In genomic region chr11:27025312-27025955, GRCh38 we compare ENCODE assay signal across 26 cellular contexts. TPM values are rescaled to one million over a fixed set of nuclear protein-coding genes. Genes with fewer than 3 reads are reported as not detected.
DNase-seq lines count a peak whose midpoint lies in the region; ATAC-seq, FAIRE-seq and TF ChIP-seq lines count a peak whose summit lies in the region.
"Had no signal": no experiment of that assay in that cellular context is flagged by ENCODE, and none has a peak within 500 bp of the region (broad histone marks: within the 10 kb centered on the region; RNA-seq: fewer than 3 reads in every experiment).

No MANE protein-coding gene starts in this region.

- H3K4me1 Mint-ChIP-seq in progenitor cell of endocrine pancreas (ENCODE audit: low read depth) = peaks cover 15% of the 10 kb centered on the region
- H3K4me1 Mint-ChIP-seq: CD14-positive monocyte; CD4-positive, alpha-beta memory T cell had no signal

- H3K27ac Mint-ChIP-seq in progenitor cell of endocrine pancreas = peak overlapping the region; percentile 18
- H3K27ac Mint-ChIP-seq: CD14-positive monocyte, HFFc6 had no signal

- H3K4me3 Mint-ChIP-seq in progenitor cell of endocrine pancreas (ENCODE audit: low read depth) = no peak overlapping the region
- H3K4me3 Mint-ChIP-seq: CD14-positive monocyte; CD4-positive, alpha-beta memory T cell; HFFc6 had no signal

- H3K27me3 Mint-ChIP-seq in progenitor cell of endocrine pancreas = no peaks in the 10 kb centered on the region
- H3K27me3 Mint-ChIP-seq: CD4-positive, alpha-beta memory T cell had no signal

- intact Hi-C loops in kidney (cut with DNase I) = no loop called here

- DNase-seq in HuH-7.5 (ENCODE audit: low spot score) (peak; percentile 52), kidney (no peak), progenitor cell of endocrine pancreas (ENCODE audit: low spot score, unreplicated experiment) (no peak), EL (no peak), hypothalamus (lab: John Stamatoyannopoulos, UW) (no peak), CD1c-positive myeloid dendritic cell (ENCODE audit: extremely low spot score) (no peak)
- DNase-seq: 8988T; ACHN; AML-193; BE2C; Calu3; CD4-positive, alpha-beta memory T cell; COR-L47; DMS53; DMS79 treated with DMSO at 0.1 percent for 48 hours; GOT3; HFFc6 had no signal

- no peaks in the 10 kb centered on the region for H3K36me3 Mint-ChIP-seq in progenitor cell of endocrine pancreas (ENCODE audit: insufficient read depth)
- H3K36me3 Mint-ChIP-seq: CD14-positive monocyte; CD4-positive, alpha-beta memory T cell had no signal

- peak in 1 of 2 donors; percentile 7 for TF ChIP-seq RAD21 in liver (IDR thresholded peaks at IDR 0.05)

- H3K4me3 ChIP-seq in kidney (ENCODE audit: low read length in 2 of 2) (no peak overlapping the region), liver (ENCODE audit: low read depth in 1 of 3, low read length in 3 of 3) (peak overlapping the region in 1 of 3 donors; percentile 10)
- H3K4me3 ChIP-seq: A549; BLaER1 treated with 17β-estradiol and CSF1 and Interleukin-3, amounts not matched to agents 10 nM and 100 nM; HAP-1 had no signal

- no peaks in the 10 kb centered on the region for H3K9me3 ChIP-seq in kidney (ENCODE audit: control insufficient read depth in 1 of 2, low read length in 2 of 2)
- no peaks in the 10 kb centered on the region for H3K9me3 ChIP-seq in liver (ENCODE audit: control insufficient read depth in 4 of 4, low read length in 3 of 4)
- H3K9me3 ChIP-seq: A549; BE2C; BLaER1 treated with 17β-estradiol and CSF1 and Interleukin-3, amounts not matched to agents 10 nM and 100 nM; HAP-1 had no signal

- H3K36me3 ChIP-seq in kidney (ENCODE audit: control insufficient read depth in 1 of 2, insufficient read depth in 2 of 2, low read length in 2 of 2) (no peaks in the 10 kb centered on the region), liver (ENCODE audit: control insufficient read depth in 4 of 4, insufficient read depth in 3 of 4, low read depth in 1 of 4, low read length in 3 of 4) (no peaks in the 10 kb centered on the region)
- H3K36me3 ChIP-seq: BE2C; BLaER1 treated with 17β-estradiol and CSF1 and Interleukin-3, amounts not matched to agents 10 nM and 100 nM; HAP-1 had no signal

- FAIRE-seq in kidney (lab: Jason Lieb, UNC) = peak; percentile 32
- FAIRE-seq: A549, G401.6, H54 had no signal

- H3K9ac ChIP-seq in kidney (ENCODE audit: low read length in 2 of 2) (no peak overlapping the region), liver (ENCODE audit: low read depth in 1 of 2, low read length in 2 of 2) (no peak overlapping the region)
- H3K9ac ChIP-seq: BLaER1 treated with 17β-estradiol and CSF1 and Interleukin-3, amounts not matched to agents 10 nM and 100 nM had no signal

- H3K27ac ChIP-seq in kidney (ENCODE audit: low read depth in 2 of 2, low read length in 2 of 2) = peak overlapping the region in 1 of 2 donors; percentile 61
- H3K27ac ChIP-seq in liver (ENCODE audit: low read depth in 1 of 2, low read length in 2 of 2) = peak overlapping the region in 1 of 2 donors; percentile 25
- H3K27ac ChIP-seq: A549; BLaER1 treated with 17β-estradiol and CSF1 and Interleukin-3, amounts not matched to agents 10 nM and 100 nM had no signal

- 30% methylated on average over 6 of the region's 6 CpGs for WGBS in liver

- no peaks in the 10 kb centered on the region for H3K9me3 Mint-ChIP-seq in progenitor cell of endocrine pancreas (ENCODE audit: low read depth)
- H3K9me3 Mint-ChIP-seq: HFFc6 had no signal

- TF ChIP-seq CTCF in kidney (IDR thresholded peaks at IDR 0.05; ENCODE audit: borderline replicate concordance, extremely low read depth, insufficient read depth) (no peak), liver (IDR thresholded peaks at IDR 0.05; ENCODE audit: low read depth, low read length, missing input control) (no peak), progenitor cell of endocrine pancreas (IDR thresholded peaks at IDR 0.05; ENCODE audit: unreplicated experiment) (no peak)

- ATAC-seq in HG03175 (IDR thresholded peaks at IDR 0.05; ENCODE audit: unreplicated experiment) = no peak
- ATAC-seq: A549 had no signal

- H3K27me3 ChIP-seq in liver (ENCODE audit: control insufficient read depth in 4 of 4, insufficient read depth in 4 of 4, low read length in 3 of 4) = no peaks in the 10 kb centered on the region
- H3K27me3 ChIP-seq: BE2C; BLaER1 treated with 17β-estradiol and CSF1 and Interleukin-3, amounts not matched to agents 10 nM and 100 nM had no signal

- H3K4me1 ChIP-seq in kidney (ENCODE audit: control insufficient read depth in 1 of 2, insufficient read depth in 1 of 2, low read depth in 1 of 2, low read length in 2 of 2) = peaks cover 0 to 24% of the 10 kb centered on the region in 2 donors
- H3K4me1 ChIP-seq in liver (ENCODE audit: control insufficient read depth in 4 of 4, insufficient read depth in 4 of 4, low read length in 3 of 4) = peaks cover 4 to 18% (median 16%) of the 10 kb centered on the region in 4 donors
- H3K4me1 ChIP-seq: A549; BE2C; BLaER1 treated with 17β-estradiol and CSF1 and Interleukin-3, amounts not matched to agents 10 nM and 100 nM; HAP-1 had no signal

TF ChIP-seq in liver, 16 proteins besides CTCF, POLR2A, EP300 and RAD21:
- TF ChIP-seq EGR1 (IDR thresholded peaks at IDR 0.05; ENCODE audit: low read depth in 2 of 2) (no peak), HNF4A (conservative IDR thresholded peaks at IDR 0.05) (peak; percentile 76 to 83), YY1 (IDR thresholded peaks at IDR 0.05) (no peak), HNF4G (IDR thresholded peaks at IDR 0.05) (peak; percentile 56), REST (IDR thresholded peaks at IDR 0.05) (peak; percentile 12), TAF1 (conservative IDR thresholded peaks at IDR 0.05) (no peak), RXRA (IDR thresholded peaks at IDR 0.05) (peak; percentile 20 to 33), GABPA (IDR thresholded peaks at IDR 0.05 in 1 of 2, conservative IDR thresholded peaks at IDR 0.05 in 1 of 2) (no peak), SP1 (IDR thresholded peaks at IDR 0.05) (peak; percentile 73), FOXA1 (IDR thresholded peaks at IDR 0.05) (no peak), MAX (IDR thresholded peaks at IDR 0.05) (no peak), ZBTB33 (IDR thresholded peaks at IDR 0.05) (no peak), FOXA2 (IDR thresholded peaks at IDR 0.05) (peak; percentile 72), ATF3 (IDR thresholded peaks at IDR 0.05) (peak; percentile 81), NR2F2 (IDR thresholded peaks at IDR 0.05) (no peak), JUND (IDR thresholded peaks at IDR 0.05) (peak; percentile 42 to 62)

RNA-seq across cellular contexts. Expression of gene BBOX1, which starts 15.2 kb away (rescaled TPM):
- 159 TPM for total RNA-seq in kidney
- 414 TPM for polyA plus RNA-seq in kidney (ENCODE audit: insufficient read depth, low read depth, low replicate concordance)
- 1 to 10 TPM; 8.1 to 9.9 TPM for total RNA-seq in liver
- polyA plus RNA-seq in liver = 10 to 100 TPM in 1 of 2 donors, 1 to 10 TPM in 1; 2.8 to 18.4 TPM
- total RNA-seq in progenitor cell of endocrine pancreas = not detected in 2 replicates
- total RNA-seq: Calu3; CD4-positive, alpha-beta memory T cell; Daoy; HFFc6 had no signal
- polyA plus RNA-seq: A549; CD14-positive monocyte; CD4-positive, alpha-beta memory T cell had no signal

RNA-seq across cellular contexts. Expression of gene FIBIN, which starts 31.5 kb away (rescaled TPM):
- 85.4 TPM for total RNA-seq in kidney
- polyA plus RNA-seq in kidney (ENCODE audit: insufficient read depth, low read depth, low replicate concordance) = 14.5 TPM
- 1 to 10 TPM; 2.3 to 3.7 TPM for total RNA-seq in liver
- 1 to 10 TPM; 1.6 to 2.0 TPM for polyA plus RNA-seq in liver
- 0.24 and 0.31 TPM in 2 replicates for total RNA-seq in progenitor cell of endocrine pancreas
- total RNA-seq: Calu3; CD4-positive, alpha-beta memory T cell had no signal
- polyA plus RNA-seq: CD14-positive monocyte; CD4-positive, alpha-beta memory T cell had no signal

Comparison
In these comparisons a context has a peak if more than half of its experiments do, and no peak if none do; other contexts are left out.
1. RNA of gene BBOX1, which starts 15.2 kb away (total RNA-seq): 159 TPM in kidney (single experiment); 8.1 to 9.9 TPM in liver and not detected in progenitor cell of endocrine pancreas; every median in the first group is over 10 times any median in the second.
2. RNA of gene FIBIN, which starts 31.5 kb away (total RNA-seq): 85.4 TPM in kidney (single experiment); 2.3 to 3.7 TPM in liver and 0.24 to 0.31 TPM in progenitor cell of endocrine pancreas; every median in the first group is over 10 times any median in the second.